In genomic region chr9:87725356-87725899, GRCh38 we compare ENCODE assay signal across 8 cellular contexts. TPM values are rescaled to one million over a fixed set of nuclear protein-coding genes. Genes with fewer than 3 reads are reported as not detected.
A peak's percentile ranks its signal among the peaks of the same experiment; 100 is the strongest.
DNase-seq lines count a peak whose midpoint lies in the region; ATAC-seq and TF ChIP-seq lines count a peak whose summit lies in the region.

No MANE protein-coding gene starts in this region.

- CTCF ChIA-PET in activated CD8-positive, alpha-beta T cell treated with anti-CD3 and anti-CD28 coated beads for 36 hours (lab: Charles Lee), result no interaction called here

- H3K36me3 Mint-ChIP-seq in activated CD8-positive, alpha-beta T cell treated with anti-CD3 and anti-CD28 coated beads for 36 hours (ENCODE audit: low read depth), result no peaks in the 10 kb centered on the region
- H3K36me3 Mint-ChIP-seq in glutamatergic neuron (ENCODE audit: unreplicated experiment), result peaks cover 5% of the 10 kb centered on the region

- H3K27me3 Mint-ChIP-seq in activated CD8-positive, alpha-beta T cell treated with anti-CD3 and anti-CD28 coated beads for 36 hours, result peaks cover 28% of the 10 kb centered on the region
- peaks cover 5% of the 10 kb centered on the region for H3K27me3 Mint-ChIP-seq in glutamatergic neuron (ENCODE audit: unreplicated experiment)

- 0 to 2% (median 1%) methylated on average over 25 of the region's 25 CpGs for WGBS in ovary, 3 donors

- H3K9me3 Mint-ChIP-seq in activated CD8-positive, alpha-beta T cell treated with anti-CD3 and anti-CD28 coated beads for 36 hours, result no peaks in the 10 kb centered on the region
- H3K9me3 Mint-ChIP-seq in glutamatergic neuron (ENCODE audit: unreplicated experiment), result peaks cover 5% of the 10 kb centered on the region

- no peak for TF ChIP-seq CTCF in activated CD8-positive, alpha-beta T cell treated with anti-CD3 and anti-CD28 coated beads for 36 hours (IDR thresholded peaks at IDR 0.05)
- TF ChIP-seq CTCF in glutamatergic neuron (IDR thresholded peaks at IDR 0.05; ENCODE audit: partially characterized antibody, unreplicated experiment) (no peak), ovary (IDR thresholded peaks at IDR 0.05) (no peak), GM13977 (IDR thresholded peaks at IDR 0.05; ENCODE audit: extremely low read depth, insufficient read depth, missing control alignments) (no peak)

- peak overlapping the region; percentile 55; the same call in 1 of the 2 replicates for H3K9ac ChIP-seq in ES-I3 (ENCODE audit: low read depth, low read length)

- in situ Hi-C loops in GM13977 (cut with MboI; ENCODE audit: low pct_unique_long_range_greater_than_20kb, low sequenced_read_pairs, unreplicated experiment), result no loop called here

- peaks cover 3% of the 10 kb centered on the region for H3K4me1 Mint-ChIP-seq in activated CD8-positive, alpha-beta T cell treated with anti-CD3 and anti-CD28 coated beads for 36 hours (ENCODE audit: low read depth)
- peaks cover 2% of the 10 kb centered on the region for H3K4me1 Mint-ChIP-seq in glutamatergic neuron (ENCODE audit: low read depth, unreplicated experiment)

- DNase-seq in activated CD8-positive, alpha-beta T cell treated with anti-CD3 and anti-CD28 coated beads for 36 hours, result no peak
- DNase-seq in glutamatergic neuron, result peak; percentile 41
- peak in 2 of 5 donors; percentile 51 to 58 for DNase-seq in ovary
- DNase-seq in KG1 (lab: John Stamatoyannopoulos, UW), result no peak
- DNase-seq in GM13977 (ENCODE audit: low spot score), result no peak
- no peak for DNase-seq in activated CD8-positive, alpha-beta memory T cell treated with anti-CD3 and anti-CD28 coated beads, Interleukin-2, amount 50 U/mL, for 4 hours

- peak overlapping the region; percentile 86 to 93 for H3K27ac ChIP-seq in ovary

- TF ChIP-seq POLR2A in ovary (IDR thresholded peaks at IDR 0.05), result no peak

- H3K4me1 ChIP-seq in ES-I3 (ENCODE audit: insufficient read depth, low read length), result peaks cover 3% of the 10 kb centered on the region; the same call in 1 of the 2 replicates
- peaks cover 5% of the 10 kb centered on the region for H3K4me1 ChIP-seq in ovary (ENCODE audit: insufficient read depth)

- H3K4me3 Mint-ChIP-seq in activated CD8-positive, alpha-beta T cell treated with anti-CD3 and anti-CD28 coated beads for 36 hours, result peak overlapping the region; percentile 69
- peak overlapping the region; percentile 96 for H3K4me3 Mint-ChIP-seq in glutamatergic neuron (ENCODE audit: unreplicated experiment)

- intact Hi-C loops in activated CD8-positive, alpha-beta T cell treated with anti-CD3 and anti-CD28 coated beads for 36 hours (cut with micrococcal nuclease), result no loop called here
- intact Hi-C loops in ovary (cut with DNase I), result no loop called here

- no peak for TF ChIP-seq EP300 in ovary (IDR thresholded peaks at IDR 0.05)

- ATAC-seq in activated CD8-positive, alpha-beta T cell treated with anti-CD3 and anti-CD28 coated beads for 36 hours, result no peak
- ATAC-seq in HG02571 (IDR thresholded peaks at IDR 0.05; ENCODE audit: unreplicated experiment), result no peak

- peak overlapping the region; percentile 85 for H3K4me3 ChIP-seq in ovary

- H3K27me3 ChIP-seq in ovary, result no peaks in the 10 kb centered on the region

- no peaks in the 10 kb centered on the region for H3K9me3 ChIP-seq in ES-I3 (ENCODE audit: control insufficient read depth, insufficient read depth, low read length)
- no peaks in the 10 kb centered on the region for H3K9me3 ChIP-seq in ovary

- no peak overlapping the region for H3K27ac Mint-ChIP-seq in activated CD8-positive, alpha-beta T cell treated with anti-CD3 and anti-CD28 coated beads for 36 hours
- H3K27ac Mint-ChIP-seq in glutamatergic neuron (ENCODE audit: unreplicated experiment), result peak overlapping the region; percentile 75

- peaks cover 12% of the 10 kb centered on the region; the same call in 1 of the 2 replicates for H3K36me3 ChIP-seq in ES-I3 (ENCODE audit: insufficient read depth, low read length)
- no peaks in the 10 kb centered on the region for H3K36me3 ChIP-seq in ovary

- POLR2A ChIA-PET in activated CD8-positive, alpha-beta T cell treated with anti-CD3 and anti-CD28 coated beads for 36 hours (lab: Charles Lee), result no interaction called here

RNA-seq across cellular contexts. Expression of gene CTSL, which starts 0.5 kb away (rescaled TPM):
- total RNA-seq in activated CD8-positive, alpha-beta T cell treated with anti-CD3 and anti-CD28 coated beads for 36 hours, result under 1 TPM; 0.36 to 0.58 TPM
- total RNA-seq in glutamatergic neuron (ENCODE audit: unreplicated experiment) (28.7 TPM), ovary (100 to 1,000 TPM in 5 of 7 donors, 10 to 100 TPM in 2; 94.0 to 154 (median 110) TPM)
- polyA plus RNA-seq in ovary, result 100 to 1,000 TPM; 161 to 219 TPM

Comparison
In these comparisons a context has a peak if more than half of its experiments do, and no peak if none do; other contexts are left out.
1. RNA of gene CTSL, which starts 0.5 kb away (total RNA-seq): 94.0 to 154 TPM in ovary and 28.7 TPM in glutamatergic neuron (single experiment); 0.36 to 0.58 TPM in activated CD8-positive, alpha-beta T cell treated with anti-CD3 and anti-CD28 coated beads for 36 hours; every median in the first group is over 10 times any median in the second.